In the genomic region with DNA sequence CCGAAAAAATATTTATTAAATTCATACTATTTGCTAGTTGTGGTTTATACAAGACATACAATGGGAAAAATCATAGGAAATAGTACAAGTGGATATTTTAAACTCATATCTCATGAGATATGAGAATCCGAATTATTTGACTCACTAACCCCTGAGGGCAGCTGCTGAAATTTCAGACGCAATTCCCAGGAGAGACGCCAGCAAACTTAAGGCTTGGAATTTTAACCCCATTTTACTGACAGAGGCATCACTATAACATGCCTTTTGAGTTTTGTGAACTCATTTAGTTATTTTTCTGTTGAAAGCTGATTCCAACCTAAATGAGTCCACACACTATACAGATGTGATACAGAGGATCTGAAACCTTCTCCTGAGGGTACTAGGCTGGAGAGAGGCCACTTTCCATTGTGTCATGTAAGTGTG, we compare ENCODE assay signal across 12 cellular contexts. TPM values are rescaled to one million over a fixed set of nuclear protein-coding genes. Genes with fewer than 3 reads are reported as not detected.
DNase-seq lines count a peak whose midpoint lies in the region; ATAC-seq and TF ChIP-seq lines count a peak whose summit lies in the region.
"Had no signal": no experiment of that assay in that cellular context is flagged by ENCODE, and none has a peak within 500 bp of the region (broad histone marks: within the 10 kb centered on the region; RNA-seq: fewer than 3 reads in every experiment).

No MANE protein-coding gene starts in this region.

- POLR2A ChIA-PET in MCF 10A (lab: Yijun Ruan, JAX) (interaction anchor here (0.7 kb wide), 1 partner anchor 415 kb away, joined by 3 read pairs; no protein-coding TSS in a partner anchor), PC-9 (lab: Charles Lee; ENCODE audit: unreplicated experiment) (no interaction called here)

- H3K79me2 ChIP-seq in hepatocyte, result no peaks in the 10 kb centered on the region
- no peaks in the 10 kb centered on the region for H3K79me2 ChIP-seq in PC-9 (ENCODE audit: low read depth)

- TF ChIP-seq CTCF in MCF 10A (IDR thresholded peaks at IDR 0.05; ENCODE audit: unreplicated experiment), result no peak
- TF ChIP-seq CTCF in hepatocyte (IDR thresholded peaks at IDR 0.05; ENCODE audit: poor library complexity), result no peak
- no peak for TF ChIP-seq CTCF in upper lobe of right lung (IDR thresholded peaks at IDR 0.05)
- TF ChIP-seq CTCF in PC-9 (conservative IDR thresholded peaks at IDR 0.05), result no peak

- no peaks in the 10 kb centered on the region for H3K27me3 ChIP-seq in hepatocyte
- no peaks in the 10 kb centered on the region for H3K27me3 ChIP-seq in upper lobe of right lung
- no peaks in the 10 kb centered on the region for H3K27me3 ChIP-seq in PC-9 (ENCODE audit: insufficient read depth, low read depth)

- no peaks in the 10 kb centered on the region; the same call in 1 of the 2 replicates for H3F3A ChIP-seq in PC-9 (ENCODE audit: insufficient read depth, low read depth)

- no peak overlapping the region for H3K27ac ChIP-seq in hepatocyte
- H3K27ac ChIP-seq in upper lobe of right lung, result peak overlapping the region; percentile 76
- H3K27ac ChIP-seq in PC-9, result no peak overlapping the region

- H3K4me3 Mint-ChIP-seq in MCF 10A (ENCODE audit: unreplicated experiment), result no peak overlapping the region
- H3K4me3 Mint-ChIP-seq: activated naive CD8-positive, alpha-beta T cell treated with anti-CD3 and anti-CD28 coated beads for 36 hours; natural killer cell treated with Interleukin-12 subunit alpha and Interleukin-12 subunit beta and Interleukin-15 and Interleukin-18, amount 100 ng/mL, for 72 hours had no signal

- H3K27me3 Mint-ChIP-seq in MCF 10A (ENCODE audit: insufficient read depth, unreplicated experiment), result no peaks in the 10 kb centered on the region
- H3K27me3 Mint-ChIP-seq: activated naive CD8-positive, alpha-beta T cell treated with anti-CD3 and anti-CD28 coated beads for 36 hours had no signal

- H3K36me3 ChIP-seq in hepatocyte (replicated peaks; ENCODE audit: insufficient read depth, low read depth) (no peaks in the 10 kb centered on the region), upper lobe of right lung (no peaks in the 10 kb centered on the region), PC-9 (ENCODE audit: low read depth) (no peaks in the 10 kb centered on the region)

- H3K9me3 Mint-ChIP-seq in MCF 10A (ENCODE audit: unreplicated experiment), result no peaks in the 10 kb centered on the region
- H3K9me3 Mint-ChIP-seq: activated naive CD8-positive, alpha-beta T cell treated with anti-CD3 and anti-CD28 coated beads for 36 hours; natural killer cell treated with Interleukin-12 subunit alpha and Interleukin-12 subunit beta and Interleukin-15 and Interleukin-18, amount 100 ng/mL, for 72 hours had no signal

- CTCF ChIA-PET in MCF 10A (lab: Yijun Ruan, JAX) (interaction anchor here (0.5 to 5.4 kb wide), 46 partner anchors 9 to 1120 kb away, joined by 3 to 24 read pairs (median 3); a partner anchor contains a TSS), PC-9 (lab: Charles Lee) (no interaction called here)

- H3K36me3 Mint-ChIP-seq in MCF 10A (ENCODE audit: insufficient read depth, unreplicated experiment), result no peaks in the 10 kb centered on the region
- H3K36me3 Mint-ChIP-seq: activated naive CD8-positive, alpha-beta T cell treated with anti-CD3 and anti-CD28 coated beads for 36 hours; natural killer cell treated with Interleukin-12 subunit alpha and Interleukin-12 subunit beta and Interleukin-15 and Interleukin-18, amount 100 ng/mL, for 72 hours had no signal

- H3K4me2 ChIP-seq in hepatocyte, result peak overlapping the region; percentile 53
- no peak overlapping the region for H3K4me2 ChIP-seq in PC-9

- no peak for ATAC-seq in upper lobe of right lung

- intact Hi-C loops in MCF 10A (cut with micrococcal nuclease), result loop anchor here (1.0 to 5.0 kb wide), 5 partner anchors 162 to 1000 kb away; no protein-coding TSS in a partner anchor
- intact Hi-C loops in upper lobe of right lung (cut with DNase I), result no loop called here
- intact Hi-C loops in PC-9 (cut with micrococcal nuclease; ENCODE audit: unreplicated experiment), result loop anchor here (5.0 to 10.0 kb wide), 4 partner anchors 165 to 1002 kb away; no protein-coding TSS in a partner anchor

- H3K4me1 Mint-ChIP-seq in MCF 10A (ENCODE audit: insufficient read depth, unreplicated experiment), result peaks cover 12% of the 10 kb centered on the region
- H3K4me1 Mint-ChIP-seq: activated naive CD8-positive, alpha-beta T cell treated with anti-CD3 and anti-CD28 coated beads for 36 hours had no signal

- peak overlapping the region; percentile 4 for H3K27ac Mint-ChIP-seq in MCF 10A (ENCODE audit: low read depth, unreplicated experiment)
- H3K27ac Mint-ChIP-seq: activated naive CD8-positive, alpha-beta T cell treated with anti-CD3 and anti-CD28 coated beads for 36 hours; natural killer cell treated with Interleukin-12 subunit alpha and Interleukin-12 subunit beta and Interleukin-15 and Interleukin-18, amount 100 ng/mL, for 72 hours had no signal

- BruUV-seq in MCF 10A (replicated peaks; lab: Mats Ljungman, UMichigan) (no TSS peak), PC-9 (replicated peaks; lab: Mats Ljungman, UMichigan) (no TSS peak)

- no peaks in the 10 kb centered on the region for H3K4me1 ChIP-seq in hepatocyte (ENCODE audit: insufficient read depth)
- H3K4me1 ChIP-seq in upper lobe of right lung, result peaks cover 13% of the 10 kb centered on the region
- H3K4me1 ChIP-seq in PC-9 (replicated peaks; ENCODE audit: insufficient read depth), result no peaks in the 10 kb centered on the region

- no peak overlapping the region for H3K4me3 ChIP-seq in hepatocyte
- H3K4me3 ChIP-seq in upper lobe of right lung, result peak overlapping the region; percentile 24
- no peak overlapping the region for H3K4me3 ChIP-seq in PC-9

- peak; percentile 84 for DNase-seq in HS-27A (ENCODE audit: low read depth)
- no peak for DNase-seq in MCF 10A (ENCODE audit: unreplicated experiment)
- DNase-seq in hepatocyte (ENCODE audit: low spot score), result no peak
- DNase-seq in upper lobe of right lung, result no peak
- DNase-seq in PC-9, result no peak
- DNase-seq in ureter (ENCODE audit: low spot score), result no peak
- no peak for DNase-seq in OCI-M1 (lab: John Stamatoyannopoulos, UW)
- DNase-seq: activated CD4-positive, alpha-beta T cell treated with anti-CD3 and anti-CD28 coated beads, Interleukin-2, amount 50 U/mL, for 4 hours; activated naive CD8-positive, alpha-beta T cell treated with anti-CD3 and anti-CD28 coated beads for 36 hours; effector CD8-positive, alpha-beta T cell had no signal

- H3K9me3 ChIP-seq in hepatocyte (ENCODE audit: low read depth), result no peaks in the 10 kb centered on the region
- H3K9me3 ChIP-seq in upper lobe of right lung, result no peaks in the 10 kb centered on the region
- no peaks in the 10 kb centered on the region for H3K9me3 ChIP-seq in PC-9 (ENCODE audit: insufficient read depth, low read depth)

- H2AFZ ChIP-seq in hepatocyte (no peak overlapping the region), PC-9 (no peak overlapping the region)

- no peaks in the 10 kb centered on the region for H4K20me1 ChIP-seq in hepatocyte (ENCODE audit: insufficient read depth, poor library complexity, severe bottlenecking)
- no peaks in the 10 kb centered on the region; the same call in 1 of the 2 replicates for H4K20me1 ChIP-seq in PC-9 (ENCODE audit: insufficient read depth)

- WGBS in hepatocyte (ENCODE audit: low lambda C conversion rate, missing lambda C conversion rate), result 53% methylated on average over 4 of the region's 4 CpGs

- H3K9me2 ChIP-seq in hepatocyte (replicated peaks; ENCODE audit: insufficient read depth) (no peaks in the 10 kb centered on the region), PC-9 (ENCODE audit: insufficient read depth) (no peaks in the 10 kb centered on the region)

RNA-seq across cellular contexts. Expression of a gene that starts 5.9 kb away (rescaled TPM):
- total RNA-seq in MCF 10A (2022), result not detected in 2 replicates
- 0.23 TPM in 1 of 2 replicates, not detected in the other for total RNA-seq in hepatocyte
- 0.15 and 0.22 TPM in 2 replicates for polyA plus RNA-seq in hepatocyte
- total RNA-seq in upper lobe of right lung, result not detected
- total RNA-seq in PC-9 (2021), result not detected in 2 replicates
- total RNA-seq in ureter, result not detected
- total RNA-seq: activated naive CD8-positive, alpha-beta T cell treated with anti-CD3 and anti-CD28 coated beads for 36 hours; natural killer cell treated with Interleukin-12 subunit alpha and Interleukin-12 subunit beta and Interleukin-15 and Interleukin-18, amount 100 ng/mL, for 72 hours; subcutaneous adipose tissue had no signal
